Comparison of ENCODE assay signal across 9 cellular contexts in genomic region chrX:48938721-48939416, GRCh38. TPM values are rescaled to one million over a fixed set of nuclear protein-coding genes. Genes with fewer than 3 reads are reported as not detected.
DNase-seq lines count a peak whose midpoint lies in the region; ATAC-seq and TF ChIP-seq lines count a peak whose summit lies in the region.
"Had no signal": no experiment of that assay in that cellular context is flagged by ENCODE, and none has a peak within 500 bp of the region (broad histone marks: within the 10 kb centered on the region; RNA-seq: fewer than 3 reads in every experiment).

No MANE protein-coding gene starts in this region.

- H4K20me1 ChIP-seq in H9 (ENCODE audit: control insufficient read depth, insufficient read depth, insufficient read length): no peaks in the 10 kb centered on the region

- H3K4me1 ChIP-seq in H9 (ENCODE audit: insufficient read depth, low read length): peaks cover 4% of the 10 kb centered on the region; the same call in 1 of the 2 replicates

- H2AK5ac ChIP-seq in H9 (ENCODE audit: insufficient read length, low read length): no peak overlapping the region

- H3K4ac ChIP-seq in H9 (ENCODE audit: low read depth, low read length): no peak overlapping the region

- H3K9me3 Mint-ChIP-seq in H9: peaks cover 75 to 85% of the 10 kb centered on the region in 2 experiments
- H3K9me3 Mint-ChIP-seq in T-helper 1 cell treated with Interleukin-12 subunit alpha and Interleukin-12 subunit beta and Interleukin-4 antibody, amounts not matched to agents 30 μg/mL and 1 μg/mL, for 36 hours: no peaks in the 10 kb centered on the region
- no peaks in the 10 kb centered on the region for H3K9me3 Mint-ChIP-seq in effector memory CD8-positive, alpha-beta T cell

- H3K79me1 ChIP-seq in H9 (ENCODE audit: insufficient read depth, low read depth, low read length, poor library complexity, severe bottlenecking): peaks cover 6% of the 10 kb centered on the region

- WGBS in H9 (ENCODE audit: extremely low coverage, insufficient read length, low lambda C conversion rate): no CpG with 5 or more reads among the region's 1 CpG
- 69 to 94% methylated on average over 1 of the region's 1 CpG for WGBS in lower leg skin, 2 donors

- H3K9ac ChIP-seq in H9 (ENCODE audit: extremely low read depth, insufficient read length, low read length): peak overlapping the region; percentile 26
- H3K9ac ChIP-seq: parathyroid adenoma had no signal

- peaks cover 3% of the 10 kb centered on the region; the same call in 1 of the 2 replicates for H3K79me2 ChIP-seq in H9 (ENCODE audit: insufficient read depth, low read length)

- no peak overlapping the region for H3T11ph ChIP-seq in H9 (ENCODE audit: low read length)

- intact Hi-C loops in lower leg skin (cut with DNase I; ENCODE audit: low total_unique reads) (no loop called here), Right ventricle myocardium inferior (cut with DNase I) (no loop called here)

- H2BK15ac ChIP-seq in H9 (ENCODE audit: low read depth, low read length): no peak overlapping the region

- no peak overlapping the region for H3K4me2 ChIP-seq in H9 (ENCODE audit: insufficient read depth, insufficient read length, low read length)

- H2BK120ac ChIP-seq in H9 (ENCODE audit: low read depth, low read length, poor library complexity, severe bottlenecking): no peak overlapping the region

- no peak overlapping the region for H3K4me3 ChIP-seq in GM12864 (ENCODE audit: low read depth, low read length)
- no peak overlapping the region for H3K4me3 ChIP-seq in lower leg skin (ENCODE audit: low read depth, poor library complexity, severe bottlenecking)

- peaks cover 1% of the 10 kb centered on the region for H3K27me3 Mint-ChIP-seq in H9 (ENCODE audit: low read depth)
- no peaks in the 10 kb centered on the region for H3K27me3 Mint-ChIP-seq in T-helper 1 cell treated with Interleukin-12 subunit alpha and Interleukin-12 subunit beta and Interleukin-4 antibody, amounts not matched to agents 30 μg/mL and 1 μg/mL, for 36 hours (ENCODE audit: low read depth)
- H3K27me3 Mint-ChIP-seq in effector memory CD8-positive, alpha-beta T cell: no peaks in the 10 kb centered on the region

- no peak overlapping the region for H2BK12ac ChIP-seq in H9 (ENCODE audit: insufficient read length, low read depth, low read length)

- peak; percentile 45 for ATAC-seq in effector memory CD8-positive, alpha-beta T cell (replicated peaks)
- ATAC-seq in Right ventricle myocardium inferior: no peak

- H3K14ac ChIP-seq in H9 (ENCODE audit: insufficient read depth, low read length): no peak overlapping the region

- DNase-seq in GM12864 (ENCODE audit: low read depth) (peak; percentile 64), H9 (no peak), NCI-H1694 (lab: John Stamatoyannopoulos, UW) (no peak), superior temporal gyrus (ENCODE audit: extremely low spot score) (no peak), lower leg skin (ENCODE audit: low spot score in 2 of 2) (no peak), Right ventricle myocardium inferior (ENCODE audit: missing footprints) (no peak)
- peak; percentile 32 to 59 (median 51) for DNase-seq in effector memory CD8-positive, alpha-beta T cell

- peak overlapping the region; percentile 61 to 82 (median 74); a peak in 4 of 7 replicates for H3K27ac Mint-ChIP-seq in H9
- peak overlapping the region; percentile 96 for H3K27ac Mint-ChIP-seq in T-helper 1 cell treated with Interleukin-12 subunit alpha and Interleukin-12 subunit beta and Interleukin-4 antibody, amounts not matched to agents 30 μg/mL and 1 μg/mL, for 36 hours
- H3K27ac Mint-ChIP-seq in effector memory CD8-positive, alpha-beta T cell: peak overlapping the region; percentile 96 to 97

- no peak for TF ChIP-seq CTCF in GM12864 (IDR thresholded peaks at IDR 0.05; ENCODE audit: low read depth, low read length, missing control alignments)
- TF ChIP-seq CTCF in H9 (conservative IDR thresholded peaks at IDR 0.05): no peak
- no peak for TF ChIP-seq CTCF in lower leg skin (IDR thresholded peaks at IDR 0.05)

- no peak overlapping the region for H2AFZ ChIP-seq in H9 (ENCODE audit: low read length)
- H2AFZ ChIP-seq: parathyroid adenoma had no signal

- H3K27ac ChIP-seq in H9 (ENCODE audit: insufficient read length, low read depth, low read length): no peak overlapping the region
- H3K27ac ChIP-seq: parathyroid adenoma had no signal

- no peaks in the 10 kb centered on the region for H3K9me3 ChIP-seq in H9 (ENCODE audit: control insufficient read depth, low read depth, low read length)

- H2BK5ac ChIP-seq in H9 (ENCODE audit: insufficient read length, low read length): no peak overlapping the region

- H3K4me3 Mint-ChIP-seq in H9: peak overlapping the region in 1 of 2 experiments; percentile 40; a peak in 1 of 5 replicates
- H3K4me3 Mint-ChIP-seq in T-helper 1 cell treated with Interleukin-12 subunit alpha and Interleukin-12 subunit beta and Interleukin-4 antibody, amounts not matched to agents 30 μg/mL and 1 μg/mL, for 36 hours: peak overlapping the region; percentile 87
- peak overlapping the region; percentile 83 to 89 for H3K4me3 Mint-ChIP-seq in effector memory CD8-positive, alpha-beta T cell

- H2BK20ac ChIP-seq in H9 (ENCODE audit: low read depth, low read length, poor library complexity, severe bottlenecking): no peak overlapping the region

- no peaks in the 10 kb centered on the region for H3K27me3 ChIP-seq in H9 (ENCODE audit: insufficient read depth, low read length)

- H4K91ac ChIP-seq in H9 (ENCODE audit: insufficient read length, low read depth, low read length): no peak overlapping the region

- peaks cover 40 to 68% (median 58%) of the 10 kb centered on the region in 3 experiments for H3K36me3 Mint-ChIP-seq in H9 (ENCODE audit: insufficient read depth in 1 of 3, low read depth in 3 of 3)
- H3K36me3 Mint-ChIP-seq in T-helper 1 cell treated with Interleukin-12 subunit alpha and Interleukin-12 subunit beta and Interleukin-4 antibody, amounts not matched to agents 30 μg/mL and 1 μg/mL, for 36 hours (ENCODE audit: low read depth): peaks cover 52% of the 10 kb centered on the region
- H3K36me3 Mint-ChIP-seq in effector memory CD8-positive, alpha-beta T cell (ENCODE audit: insufficient read depth): peaks cover 80% of the 10 kb centered on the region

- H4K8ac ChIP-seq in H9 (replicated peaks; ENCODE audit: insufficient read length, low read depth, low read length): no peak overlapping the region

- peaks cover 19 to 38% of the 10 kb centered on the region in 2 experiments for H3K4me1 Mint-ChIP-seq in H9
- H3K4me1 Mint-ChIP-seq in T-helper 1 cell treated with Interleukin-12 subunit alpha and Interleukin-12 subunit beta and Interleukin-4 antibody, amounts not matched to agents 30 μg/mL and 1 μg/mL, for 36 hours (ENCODE audit: low read depth): peaks cover 77% of the 10 kb centered on the region
- peaks cover 60 to 63% of the 10 kb centered on the region in 2 donors for H3K4me1 Mint-ChIP-seq in effector memory CD8-positive, alpha-beta T cell (ENCODE audit: low read depth in 2 of 2)

- no peak overlapping the region for H3K56ac ChIP-seq in H9 (ENCODE audit: insufficient read length, low read depth, low read length)

- H4K5ac ChIP-seq in H9 (ENCODE audit: insufficient read length, low read depth, low read length): no peak overlapping the region

- no peak overlapping the region for H3K23ac ChIP-seq in H9 (ENCODE audit: insufficient read length, low read depth, low read length)

- no peaks in the 10 kb centered on the region for H3K23me2 ChIP-seq in H9 (ENCODE audit: insufficient read length, low read depth, low read length, poor library complexity, severe bottlenecking)

- no peak overlapping the region for H3K18ac ChIP-seq in H9 (ENCODE audit: insufficient read length, low read depth, low read length)

- TF ChIP-seq POLR2A in lower leg skin (IDR thresholded peaks at IDR 0.05): no peak

RNA-seq across cellular contexts. Expression of gene OTUD5, which starts 18.5 kb away (rescaled TPM):
- 62.5 and 62.6 TPM in 2 replicates for total RNA-seq in H9 (2021)
- total RNA-seq in lower leg skin: 10 to 100 TPM; 47.2 to 66.8 (median 53.6) TPM
- total RNA-seq in Right ventricle myocardium inferior: 19.8 TPM

RNA-seq across cellular contexts. Expression of gene PIM2, which starts 20.0 kb away (rescaled TPM):
- 154 and 163 TPM in 2 replicates for total RNA-seq in H9 (2021)
- total RNA-seq in lower leg skin: 10 to 100 TPM in 1 of 4 donors, 1 to 10 TPM in 3; 5.2 to 10.3 (median 8.3) TPM
- 3.2 TPM for total RNA-seq in Right ventricle myocardium inferior

RNA-seq across cellular contexts. Expression of gene SLC35A2, which starts 27.4 kb away (rescaled TPM):
- total RNA-seq in H9 (2021) (29.1 and 32.9 TPM in 2 replicates), lower leg skin (10 to 100 TPM; 14.0 to 27.9 (median 25.4) TPM), Right ventricle myocardium inferior (11.6 TPM)

RNA-seq across cellular contexts. Expression of gene KCND1, which starts 32.8 kb away (rescaled TPM):
- total RNA-seq in H9 (2021) (5.7 and 7.0 TPM in 2 replicates), lower leg skin (under 1 TPM; 0.08 to 0.72 (median 0.33) TPM), Right ventricle myocardium inferior (0.68 TPM)

RNA-seq across cellular contexts. Expression of gene PQBP1, which starts 41.1 kb away (rescaled TPM):
- total RNA-seq in H9 (2021) (87.5 and 87.9 TPM in 2 replicates), lower leg skin (10 to 100 TPM; 68.0 to 88.6 (median 73.6) TPM), Right ventricle myocardium inferior (58.6 TPM)

Comparison
In these comparisons a context has a peak if more than half of its experiments do, and no peak if none do; other contexts are left out.
1. DNase-seq: peak in GM12864 (single experiment) and effector memory CD8-positive, alpha-beta T cell (3 of 3); none in H9 (single experiment), NCI-H1694 (single experiment), superior temporal gyrus (single experiment), lower leg skin (0 of 2) and Right ventricle myocardium inferior (single experiment).
2. RNA of gene PIM2, which starts 20.0 kb away (total RNA-seq): 154 to 163 TPM in H9; 5.2 to 10.3 TPM in lower leg skin and 3.2 TPM in Right ventricle myocardium inferior (single experiment); every median in the first group is over 10 times any median in the second.
3. Peak in every context shown above with its lines, with median percentiles within 50 percentile points of each other: H3K27ac Mint-ChIP-seq.